In genomic region chr9:88018101-88018500, GRCh38 we compare ENCODE assay signal across 14 cellular contexts. TPM values are rescaled to one million over a fixed set of nuclear protein-coding genes. Genes with fewer than 3 reads are reported as not detected.
A peak's percentile ranks its signal among the peaks of the same experiment; 100 is the strongest.
DNase-seq lines count a peak whose midpoint lies in the region.
"Had no signal": no experiment of that assay in that cellular context is flagged by ENCODE, and none has a peak within 500 bp of the region (broad histone marks: within the 10 kb centered on the region; RNA-seq: fewer than 3 reads in every experiment).

No MANE protein-coding gene starts in this region.

- H3K27ac Mint-ChIP-seq in activated CD4-positive, alpha-beta T cell treated with anti-CD3 and anti-CD28 coated beads, Interleukin-2, amount 10 ng/mL, durations not matched to agents 24 days and 14 days = no peak overlapping the region
- H3K27ac Mint-ChIP-seq: CD14-positive monocyte; CD4-positive, alpha-beta T cell; CD8-positive, alpha-beta memory T cell had no signal

- no peak overlapping the region for H3K4me3 Mint-ChIP-seq in activated CD4-positive, alpha-beta T cell treated with anti-CD3 and anti-CD28 coated beads, Interleukin-2, amount 10 ng/mL, durations not matched to agents 24 days and 14 days
- H3K4me3 Mint-ChIP-seq: CD14-positive monocyte; CD4-positive, alpha-beta T cell; CD8-positive, alpha-beta memory T cell had no signal

- DNase-seq in EL (peak; percentile 10), M059J (ENCODE audit: low read depth) (peak; percentile 66), astrocyte of the hippocampus (ENCODE audit: low read depth, low spot score) (peak; percentile 51), A172 (ENCODE audit: low spot score) (no peak), midbrain (lab: John Stamatoyannopoulos, UW) (no peak)
- DNase-seq in activated CD4-positive, alpha-beta T cell treated with anti-CD3 and anti-CD28 coated beads, Interleukin-2, amount 10 ng/mL, durations not matched to agents 24 days and 14 days = no peak
- DNase-seq: AML-193; BE2C; CD4-positive, alpha-beta T cell; CD8-positive, alpha-beta memory T cell; DMS 273 treated with DMSO at 0.1 percent for 48 hours; DMS79; GOT3 had no signal

- no peaks in the 10 kb centered on the region for H3K4me1 Mint-ChIP-seq in activated CD4-positive, alpha-beta T cell treated with anti-CD3 and anti-CD28 coated beads, Interleukin-2, amount 10 ng/mL, durations not matched to agents 24 days and 14 days
- H3K4me1 Mint-ChIP-seq: CD8-positive, alpha-beta memory T cell had no signal

- no peaks in the 10 kb centered on the region for H3K9me3 Mint-ChIP-seq in activated CD4-positive, alpha-beta T cell treated with anti-CD3 and anti-CD28 coated beads, Interleukin-2, amount 10 ng/mL, durations not matched to agents 24 days and 14 days
- H3K9me3 Mint-ChIP-seq: CD4-positive, alpha-beta T cell; CD8-positive, alpha-beta memory T cell had no signal

- intact Hi-C loops in activated CD4-positive, alpha-beta T cell treated with anti-CD3 and anti-CD28 coated beads, Interleukin-2, amount 10 ng/mL, durations not matched to agents 24 days and 14 days (cut with micrococcal nuclease) = no loop called here

- H3K27me3 Mint-ChIP-seq in activated CD4-positive, alpha-beta T cell treated with anti-CD3 and anti-CD28 coated beads, Interleukin-2, amount 10 ng/mL, durations not matched to agents 24 days and 14 days = no peaks in the 10 kb centered on the region
- H3K27me3 Mint-ChIP-seq: CD4-positive, alpha-beta T cell had no signal

- H3K36me3 Mint-ChIP-seq in activated CD4-positive, alpha-beta T cell treated with anti-CD3 and anti-CD28 coated beads, Interleukin-2, amount 10 ng/mL, durations not matched to agents 24 days and 14 days (ENCODE audit: low read depth) = no peaks in the 10 kb centered on the region
- H3K36me3 Mint-ChIP-seq: CD14-positive monocyte; CD8-positive, alpha-beta memory T cell had no signal

RNA-seq across cellular contexts. Expression of gene CDK20, which starts 43.8 kb away (rescaled TPM):
- 7.1 and 12.6 TPM in 2 replicates for total RNA-seq in M059J (2014; rRNA removed; shearing (Covaris generic))
- 7.7 and 17.7 TPM in 2 replicates for total RNA-seq in A172 (2014; rRNA removed; shearing (Covaris generic))
- total RNA-seq in activated CD4-positive, alpha-beta T cell treated with anti-CD3 and anti-CD28 coated beads, Interleukin-2, amount 10 ng/mL, durations not matched to agents 24 days and 14 days = 0.99 and 1.2 TPM in 2 replicates

Comparison
In these comparisons a context has a peak if more than half of its experiments do, and no peak if none do; other contexts are left out.
1. DNase-seq: peak in EL (single experiment), M059J (single experiment) and astrocyte of the hippocampus (single experiment); none in A172 (single experiment), activated CD4-positive, alpha-beta T cell treated with anti-CD3 and anti-CD28 coated beads, Interleukin-2, amount 10 ng/mL, durations not matched to agents 24 days and 14 days (single experiment) and midbrain (single experiment).